Comparison of ENCODE assay signal across 11 cellular contexts in the genomic region with DNA sequence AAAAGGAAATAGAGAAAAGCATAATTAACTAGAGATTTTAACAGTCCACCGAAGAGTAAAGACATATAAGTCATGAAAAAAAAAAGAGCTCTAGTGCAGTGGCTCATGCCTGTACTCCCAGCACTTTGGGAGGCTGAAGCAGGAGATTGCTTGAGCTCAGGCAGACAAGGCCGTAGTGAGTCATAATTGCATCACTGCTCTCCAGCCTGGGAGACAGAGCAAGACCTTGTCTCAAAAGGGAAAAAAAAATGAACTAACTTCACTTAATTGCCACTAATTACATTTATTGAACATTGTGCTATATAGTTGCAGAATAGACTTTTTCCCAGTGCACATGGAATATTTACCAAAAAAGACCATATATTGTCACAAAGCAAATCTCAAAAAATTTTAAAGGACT.
A peak's percentile ranks its signal among the peaks of the same experiment; 100 is the strongest.
DNase-seq lines count a peak whose midpoint lies in the region; ATAC-seq and TF ChIP-seq lines count a peak whose summit lies in the region.
"Had no signal": no experiment of that assay in that cellular context is flagged by ENCODE, and none has a peak within 500 bp of the region (broad histone marks: within the 10 kb centered on the region; RNA-seq: fewer than 3 reads in every experiment).

No MANE protein-coding gene starts in this region.

- H3K4me3 ChIP-seq in A673 (ENCODE audit: low read depth, low read length, poor library complexity, severe bottlenecking) = no peak overlapping the region
- no peak overlapping the region for H3K4me3 ChIP-seq in RWPE2 (ENCODE audit: severe bottlenecking)
- H3K4me3 ChIP-seq in fibroblast of lung (replicated peaks in 1 of 4; ENCODE audit: control extremely low read depth in 1 of 4, insufficient read depth in 1 of 4, low read depth in 3 of 4, low read length in 4 of 4) = no peak overlapping the region

- H3K27me3 ChIP-seq in A673 (replicated peaks; ENCODE audit: insufficient read depth, low read depth, low read length, poor library complexity) (no peaks in the 10 kb centered on the region), RWPE2 (ENCODE audit: insufficient read depth, poor library complexity, severe bottlenecking) (no peaks in the 10 kb centered on the region), fibroblast of lung (ENCODE audit: control insufficient read depth, insufficient read depth, low read length) (no peaks in the 10 kb centered on the region)
- H3K27me3 ChIP-seq: neutrophil had no signal

- H3K4me2 ChIP-seq in fibroblast of lung (ENCODE audit: extremely low read depth, insufficient read depth, low read length) = no peak overlapping the region

- TF ChIP-seq CTCF in A673 (conservative IDR thresholded peaks at IDR 0.05; ENCODE audit: low read depth, low read length) (no peak), RWPE2 (IDR thresholded peaks at IDR 0.05; ENCODE audit: poor library complexity, severe bottlenecking) (no peak), fibroblast of lung (conservative IDR thresholded peaks at IDR 0.05 in 1 of 2, IDR thresholded peaks at IDR 0.05 in 1 of 2; ENCODE audit: low read depth in 1 of 2, low read length in 2 of 2) (no peak)

- H3K36me3 ChIP-seq in A673 (ENCODE audit: insufficient read depth, low read length, poor library complexity, severe bottlenecking) (no peaks in the 10 kb centered on the region), RWPE2 (ENCODE audit: low read depth) (no peaks in the 10 kb centered on the region), fibroblast of lung (ENCODE audit: control insufficient read depth, insufficient read depth, low read length) (no peaks in the 10 kb centered on the region)
- H3K36me3 ChIP-seq: neutrophil had no signal

- CTCF ChIA-PET in A673 (lab: Charles Lee) = no interaction called here

- POLR2A ChIA-PET in A673 (lab: Charles Lee; ENCODE audit: low non-redundant PET) = no interaction called here

- peak; percentile 75 for DNase-seq in A673 (ENCODE audit: low spot score)
- peak; percentile 88 for DNase-seq in H4 (ENCODE audit: low spot score)
- DNase-seq in RWPE2 (ENCODE audit: low spot score) = peak; percentile 75
- peak; percentile 93 to 95 for DNase-seq in fibroblast of lung (ENCODE audit: low read depth in 2 of 2)
- no peak for DNase-seq in activated CD4-positive, CD25-positive, alpha-beta regulatory T cell treated with anti-CD3 and anti-CD28 coated beads, Interleukin-2, amount 50 U/mL, for 72 hours
- DNase-seq in DMS114 treated with DMSO at 0.1 percent for 48 hours (lab: John Stamatoyannopoulos, UW; ENCODE audit: unreplicated experiment) = no peak
- DNase-seq in occipital lobe (lab: John Stamatoyannopoulos, UW) = no peak
- DNase-seq: NCI-H1092 treated with DMSO at 0.1 percent for 48 hours; stimulated activated CD8-positive, alpha-beta memory T cell treated with anti-CD3 and anti-CD28 coated beads, Interleukin-4, amount 100 ng/mL, for 48 hours had no signal

- no TSS peak for BruUV-seq in A673 (replicated peaks; lab: Mats Ljungman, UMichigan)

- H4K20me1 ChIP-seq in fibroblast of lung (ENCODE audit: control insufficient read depth, extremely low read depth, insufficient read depth, low read length) = no peaks in the 10 kb centered on the region

- H3K4me1 ChIP-seq in A673 (ENCODE audit: insufficient read depth, low read length, poor library complexity, severe bottlenecking) (peaks cover 25% of the 10 kb centered on the region), RWPE2 (ENCODE audit: insufficient read depth, poor library complexity, severe bottlenecking) (peaks cover 10% of the 10 kb centered on the region), fibroblast of lung (ENCODE audit: control insufficient read depth, extremely low read depth, insufficient read depth, low read length) (no peaks in the 10 kb centered on the region)

- no peaks in the 10 kb centered on the region for H3K79me2 ChIP-seq in fibroblast of lung (ENCODE audit: control insufficient read depth, insufficient read depth, low read length)

- intact Hi-C loops in A673 (cut with micrococcal nuclease; ENCODE audit: unreplicated experiment) = no loop called here

- H3K27ac ChIP-seq in A673 (ENCODE audit: low read depth, low read length, poor library complexity, severe bottlenecking) (no peak overlapping the region), RWPE2 (ENCODE audit: poor library complexity, severe bottlenecking) (no peak overlapping the region), fibroblast of lung (ENCODE audit: insufficient read depth, low read length) (no peak overlapping the region)
- H3K27ac ChIP-seq: neutrophil had no signal

- H3K9me3 ChIP-seq in A673 (ENCODE audit: low read depth, low read length, poor library complexity, severe bottlenecking) (no peaks in the 10 kb centered on the region), RWPE2 (ENCODE audit: severe bottlenecking) (no peaks in the 10 kb centered on the region), fibroblast of lung (ENCODE audit: control insufficient read depth, insufficient read depth, low read depth, low read length) (no peaks in the 10 kb centered on the region)
- H3K9me3 ChIP-seq: neutrophil had no signal

- H2AFZ ChIP-seq in fibroblast of lung (ENCODE audit: low read length) = no peak overlapping the region

- H3K9ac ChIP-seq in fibroblast of lung (ENCODE audit: insufficient read depth, low read length) = no peak overlapping the region

- ATAC-seq in RWPE2 (ENCODE audit: low read depth) (peak; percentile 100), GM18502 (IDR thresholded peaks at IDR 0.05; ENCODE audit: poor library complexity, unreplicated experiment) (no peak)

Comparison
In these comparisons a context has a peak if more than half of its experiments do, and no peak if none do; other contexts are left out.
1. DNase-seq: peak in A673 (single experiment), H4 (single experiment), RWPE2 (single experiment) and fibroblast of lung (2 of 2); none in activated CD4-positive, CD25-positive, alpha-beta regulatory T cell treated with anti-CD3 and anti-CD28 coated beads, Interleukin-2, amount 50 U/mL, for 72 hours (single experiment), DMS114 treated with DMSO at 0.1 percent for 48 hours (single experiment) and occipital lobe (single experiment).